ENCODE assay signal across 18 cellular contexts in genomic region chr15:40310993-40311392, GRCh38. TPM values are rescaled to one million over a fixed set of nuclear protein-coding genes. Genes with fewer than 3 reads are reported as not detected.
DNase-seq lines count a peak whose midpoint lies in the region; ATAC-seq, FAIRE-seq and TF ChIP-seq lines count a peak whose summit lies in the region.
"Had no signal": no experiment of that assay in that cellular context is flagged by ENCODE, and none has a peak within 500 bp of the region (broad histone marks: within the 10 kb centered on the region; RNA-seq: fewer than 3 reads in every experiment).

No MANE protein-coding gene starts in this region.

- CTCF ChIA-PET in CD4-positive, alpha-beta T cell (lab: Charles Lee): interaction anchor here (1.3 to 6.4 kb wide), 4 partner anchors 11 to 36 kb away, joined by 4 to 55 read pairs (median 30); partner anchors contain the start of gene INAFM2
- CTCF ChIA-PET in H1 (lab: Charles Lee; ENCODE audit: partially characterized antibody): interaction anchor here (0.6 to 23.9 kb wide), 19 partner anchors 7 to 258 kb away, joined by 3 to 584 read pairs (median 11); partner anchors contain the start of genes ANKRD63, CCDC9B, INAFM2 and KNSTRN

- H3K36me3 ChIP-seq in BLaER1 treated with 17β-estradiol and CSF1 and Interleukin-3, amounts not matched to agents 10 nM and 100 nM: no peaks in the 10 kb centered on the region
- H3K36me3 ChIP-seq in H1 (ENCODE audit: control insufficient read depth in 2 of 4, insufficient read depth in 4 of 4, low read length in 3 of 4) (no peaks in the 10 kb centered on the region), spleen (no peaks in the 10 kb centered on the region)
- H3K36me3 ChIP-seq: BLaER1 had no signal

- H3K4ac ChIP-seq in H1 (replicated peaks; ENCODE audit: insufficient read length, low read depth, low read length): no peak overlapping the region

- H2AK5ac ChIP-seq in H1 (ENCODE audit: low read depth, low read length): no peak overlapping the region

- H3K9me3 ChIP-seq in BLaER1 treated with 17β-estradiol and CSF1 and Interleukin-3, amounts not matched to agents 10 nM and 100 nM (replicated peaks in 1 of 11): no peaks in the 10 kb centered on the region
- no peaks in the 10 kb centered on the region for H3K9me3 ChIP-seq in CD4-positive, alpha-beta T cell (ENCODE audit: control insufficient read depth, low read length)
- no peaks in the 10 kb centered on the region for H3K9me3 ChIP-seq in H1 (ENCODE audit: insufficient read depth in 2 of 2, low read depth in 1 of 2, low read length in 1 of 2)
- H3K9me3 ChIP-seq in spleen: no peaks in the 10 kb centered on the region
- H3K9me3 ChIP-seq: A549, BLaER1 had no signal

- H3K79me2 ChIP-seq in H1 (ENCODE audit: control insufficient read depth in 1 of 2, insufficient read depth in 2 of 2, low read length in 2 of 2): no peaks in the 10 kb centered on the region

- H3K4me1 ChIP-seq in BLaER1 treated with 17β-estradiol and CSF1 and Interleukin-3, amounts not matched to agents 10 nM and 100 nM: peaks cover 41 to 67% (median 57%) of the 10 kb centered on the region in 10 experiments
- peaks cover 0 to 29% (median 21%) of the 10 kb centered on the region in 4 experiments; a peak in 6 of 7 replicates for H3K4me1 ChIP-seq in H1 (replicated peaks in 1 of 4; ENCODE audit: control insufficient read depth in 3 of 4, insufficient read depth in 4 of 4, low read length in 3 of 4)
- peaks cover 13 to 70% (median 48%) of the 10 kb centered on the region in 6 donors for H3K4me1 ChIP-seq in spleen

- TF ChIP-seq POLR2A in H1 (IDR thresholded peaks at IDR 0.05; ENCODE audit: control extremely low read depth in 1 of 2, low read depth in 2 of 2, low read length in 2 of 2): no peak
- TF ChIP-seq POLR2A in spleen (IDR thresholded peaks at IDR 0.05): no peak

- peaks cover 45% of the 10 kb centered on the region for H3K4me1 Mint-ChIP-seq in CD4-positive, alpha-beta T cell (ENCODE audit: low read depth)
- peaks cover 40% of the 10 kb centered on the region for H3K4me1 Mint-ChIP-seq in activated T-cell treated with anti-CD3 and anti-CD28 coated beads, Interleukin-2, amount 50 U/mL, for 24 hours (ENCODE audit: low read depth)

- H4K8ac ChIP-seq in H1 (ENCODE audit: extremely low read depth, insufficient read depth, low read length): peak overlapping the region; percentile 42; the same call in 1 of the 2 replicates

- no peak for TF ChIP-seq CTCF in CD4-positive, alpha-beta T cell (IDR thresholded peaks at IDR 0.05)
- TF ChIP-seq CTCF in H1 (IDR thresholded peaks at IDR 0.05; ENCODE audit: control extremely low read depth in 1 of 3, insufficient read depth in 1 of 3, low read depth in 1 of 3, low read length in 3 of 3) (no peak), spleen (IDR thresholded peaks at IDR 0.05 in 8 of 11, conservative IDR thresholded peaks at IDR 0.05 in 3 of 11) (no peak)

- peaks cover 0 to 8% (median 4%) of the 10 kb centered on the region in 11 experiments; a peak in 7 of 22 replicates for H4K20me1 ChIP-seq in BLaER1 treated with 17β-estradiol and CSF1 and Interleukin-3, amounts not matched to agents 10 nM and 100 nM
- peaks cover 1 to 4% of the 10 kb centered on the region in 2 experiments for H4K20me1 ChIP-seq in H1 (replicated peaks in 1 of 2; ENCODE audit: control insufficient read depth in 1 of 2, insufficient read depth in 2 of 2, low read length in 2 of 2)
- H4K20me1 ChIP-seq: BLaER1 had no signal

- no peak for TF ChIP-seq RAD21 in H1 (IDR thresholded peaks at IDR 0.05 in 1 of 2, conservative IDR thresholded peaks at IDR 0.05 in 1 of 2; ENCODE audit: low read depth in 2 of 2, low read length in 2 of 2)

- FAIRE-seq in H1 (lab: Jason Lieb, UNC): no peak
- FAIRE-seq: A549, GM12878, GM18507, H54, HepG2, HTR-8/SVneo had no signal

- H2BK15ac ChIP-seq in H1 (ENCODE audit: low read length): peak overlapping the region; percentile 84; the same call in 1 of the 2 replicates

- H3K56ac ChIP-seq in H1 (replicated peaks; ENCODE audit: insufficient read length, low read depth, low read length): no peak overlapping the region

- no peaks in the 10 kb centered on the region for H3K79me1 ChIP-seq in H1 (ENCODE audit: low read depth, low read length)

- peaks cover 0 to 11% (median 0%) of the 10 kb centered on the region in 11 experiments; a peak in 4 of 22 replicates for H3K27me3 ChIP-seq in BLaER1 treated with 17β-estradiol and CSF1 and Interleukin-3, amounts not matched to agents 10 nM and 100 nM
- no peaks in the 10 kb centered on the region for H3K27me3 ChIP-seq in CD4-positive, alpha-beta T cell (ENCODE audit: control insufficient read depth, insufficient read depth, low read length)
- H3K27me3 ChIP-seq in H1 (replicated peaks in 1 of 4; ENCODE audit: control insufficient read depth in 3 of 4, extremely low read depth in 1 of 4, insufficient read depth in 3 of 4, low read length in 3 of 4) (peaks cover 0 to 6% (median 0%) of the 10 kb centered on the region in 4 experiments; a peak in 3 of 7 replicates), spleen (replicated peaks in 1 of 7) (no peaks in the 10 kb centered on the region)
- H3K27me3 ChIP-seq: BLaER1 had no signal

- no peaks in the 10 kb centered on the region; the same call in 1 of the 2 replicates for H3K23me2 ChIP-seq in H1 (ENCODE audit: low read depth, low read length)

- H3K23ac ChIP-seq in H1 (ENCODE audit: insufficient read length): no peak overlapping the region

- WGBS in H1 (ENCODE audit: extremely low coverage in 1 of 2, insufficient coverage in 1 of 2, insufficient read length in 1 of 2, insufficient replicate concordance in 2 of 2, low coverage in 1 of 2, low lambda C conversion rate in 2 of 2, missing lambda C conversion rate in 1 of 2), 2 experiments: 68% methylated on average over 3 of the region's 3 CpGs; no CpG with 5 or more reads in 1 of the 2 experiments
- 67 to 84% (median 75%) methylated on average over 3 of the region's 3 CpGs for WGBS in spleen, 5 donors

- H3K18ac ChIP-seq in H1 (ENCODE audit: extremely low read depth, low read length): no peak overlapping the region

- ATAC-seq in CD4-positive, alpha-beta T cell (ENCODE audit: poor library complexity): no peak
- ATAC-seq in HG03432 (IDR thresholded peaks at IDR 0.05; ENCODE audit: unreplicated experiment) (no peak), HG03196 (IDR thresholded peaks at IDR 0.05; ENCODE audit: unreplicated experiment) (no peak)
- ATAC-seq: GM12878, HepG2 had no signal

- peak overlapping the region in 1 of 11 experiments; percentile 12; a peak in 1 of 22 replicates for H3K9ac ChIP-seq in BLaER1 treated with 17β-estradiol and CSF1 and Interleukin-3, amounts not matched to agents 10 nM and 100 nM
- H3K9ac ChIP-seq in H1 (replicated peaks in 1 of 4; ENCODE audit: extremely low read depth in 1 of 4, low read depth in 3 of 4, low read length in 3 of 4): no peak overlapping the region
- H3K9ac ChIP-seq: BLaER1 had no signal

- DNase-seq in CD4-positive, alpha-beta T cell: no peak
- DNase-seq in H1 (ENCODE audit: low read depth in 1 of 2, low spot score in 2 of 2) (no peak), spleen (peak; percentile 69)
- no peak for DNase-seq in activated T-cell treated with anti-CD3 and anti-CD28 coated beads, Interleukin-2, amount 50 U/mL, for 24 hours
- DNase-seq: CD4-positive, CD25-positive, alpha-beta regulatory T cell; DMS79 had no signal

- POLR2A ChIA-PET in CD4-positive, alpha-beta T cell (lab: Charles Lee): no interaction called here
- POLR2A ChIA-PET in H1 (lab: Charles Lee; ENCODE audit: partially characterized antibody): interaction anchor here (1.2 to 6.0 kb wide), 3 partner anchors 10 to 72 kb away, joined by 3 to 29 read pairs (median 4); partner anchors contain the start of gene PAK6

- H3K27me3 Mint-ChIP-seq in CD4-positive, alpha-beta T cell: no peaks in the 10 kb centered on the region
- H3K27me3 Mint-ChIP-seq in activated T-cell treated with anti-CD3 and anti-CD28 coated beads, Interleukin-2, amount 50 U/mL, for 24 hours: no peaks in the 10 kb centered on the region

- no peak overlapping the region for H4K91ac ChIP-seq in H1 (replicated peaks; ENCODE audit: insufficient read length, low read length)

- H3K14ac ChIP-seq in H1 (ENCODE audit: insufficient read length): no peak overlapping the region

- no peak overlapping the region for H2AFZ ChIP-seq in H1 (ENCODE audit: low read length)

- no peak overlapping the region for H2BK20ac ChIP-seq in H1 (ENCODE audit: low read length)

- H3K27ac ChIP-seq in BLaER1 treated with 17β-estradiol and CSF1 and Interleukin-3, amounts not matched to agents 10 nM and 100 nM: no peak overlapping the region
- no peak overlapping the region for H3K27ac ChIP-seq in CD4-positive, alpha-beta T cell (ENCODE audit: low read depth, low read length)
- H3K27ac ChIP-seq in H1 (ENCODE audit: low read depth, low read length) (no peak overlapping the region), spleen (no peak overlapping the region)
- H3K27ac ChIP-seq: A549, BLaER1 had no signal

- H2BK12ac ChIP-seq in H1 (ENCODE audit: low read depth, low read length): no peak overlapping the region

- H3K4me3 Mint-ChIP-seq in CD4-positive, alpha-beta T cell: peak overlapping the region; percentile 78
- no peak overlapping the region for H3K4me3 Mint-ChIP-seq in activated T-cell treated with anti-CD3 and anti-CD28 coated beads, Interleukin-2, amount 50 U/mL, for 24 hours

- no peak overlapping the region for H3K4me3 ChIP-seq in BLaER1 treated with 17β-estradiol and CSF1 and Interleukin-3, amounts not matched to agents 10 nM and 100 nM
- H3K4me3 ChIP-seq in H1 (ENCODE audit: extremely low read depth in 1 of 4, insufficient read depth in 2 of 4, low read depth in 3 of 4, low read length in 4 of 4) (no peak overlapping the region), spleen (no peak overlapping the region)
- H3K4me3 ChIP-seq: A549, BLaER1, GM12878 had no signal

- peak overlapping the region in 8 of 11 experiments; percentile 2 to 43 (median 14); a peak in 8 of 22 replicates for H3K4me2 ChIP-seq in BLaER1 treated with 17β-estradiol and CSF1 and Interleukin-3, amounts not matched to agents 10 nM and 100 nM
- H3K4me2 ChIP-seq in H1 (ENCODE audit: insufficient read depth in 1 of 2, low read depth in 2 of 2, low read length in 2 of 2): no peak overlapping the region
- H3K4me2 ChIP-seq: A549, BLaER1 had no signal

- intact Hi-C loops in CD4-positive, alpha-beta T cell (cut with DNase I, micrococcal nuclease): loop anchor here (1.0 kb wide), 1 partner anchor 32 kb away; no protein-coding TSS in a partner anchor
- intact Hi-C loops in spleen (cut with DNase I; ENCODE audit: low total_unique reads): no loop called here

- no peak for TF ChIP-seq EP300 in H1 (IDR thresholded peaks at IDR 0.05; ENCODE audit: borderline replicate concordance in 1 of 2, low read depth in 2 of 2, low read length in 2 of 2)

- H3K36me3 Mint-ChIP-seq in CD4-positive, alpha-beta T cell (ENCODE audit: low read depth): peaks cover 19% of the 10 kb centered on the region
- peaks cover 17% of the 10 kb centered on the region for H3K36me3 Mint-ChIP-seq in activated T-cell treated with anti-CD3 and anti-CD28 coated beads, Interleukin-2, amount 50 U/mL, for 24 hours (ENCODE audit: low read depth)
- H3K36me3 Mint-ChIP-seq: CD4-positive, CD25-positive, alpha-beta regulatory T cell had no signal

- H4K5ac ChIP-seq in H1 (ENCODE audit: insufficient read length, low read depth, low read length): no peak overlapping the region

- peak overlapping the region; percentile 13 for H3K27ac Mint-ChIP-seq in CD4-positive, alpha-beta T cell
- no peak overlapping the region for H3K27ac Mint-ChIP-seq in activated T-cell treated with anti-CD3 and anti-CD28 coated beads, Interleukin-2, amount 50 U/mL, for 24 hours

- no peaks in the 10 kb centered on the region for H3K9me3 Mint-ChIP-seq in CD4-positive, alpha-beta T cell
- no peaks in the 10 kb centered on the region for H3K9me3 Mint-ChIP-seq in activated T-cell treated with anti-CD3 and anti-CD28 coated beads, Interleukin-2, amount 50 U/mL, for 24 hours
- H3K9me3 Mint-ChIP-seq: CD4-positive, CD25-positive, alpha-beta regulatory T cell had no signal

- no peak overlapping the region; the same call in 1 of the 2 replicates for H2BK5ac ChIP-seq in H1 (ENCODE audit: low read depth, low read length)

- no peak overlapping the region for H2BK120ac ChIP-seq in H1 (replicated peaks; ENCODE audit: low read depth, low read length)

RNA-seq across cellular contexts. Expression of gene PLCB2, which starts 3.3 kb away (rescaled TPM):
- total RNA-seq in CD4-positive, alpha-beta T cell: 100 to 1,000 TPM; 206 to 222 TPM
- total RNA-seq in H1 (2021; fragmentation: NEBNext Ultra II Directional; extraction: Animal tissue kit (Norgen Biotek cat#: 25700)): 8.4 and 9.4 TPM in 2 replicates
- polyA plus RNA-seq in H1 (2011; rRNA removed): 7.2 and 11.3 TPM in 2 replicates
- polyA plus RNA-seq in H1 (2011; cell fraction: cytosol; rRNA removed): 10.7 TPM
- polyA plus RNA-seq in H1 (2011; cell fraction: nucleus; rRNA removed): 30.4 TPM
- 4.1 to 10.7 TPM (median 7.5 TPM) in 4 replicates for polyA plus RNA-seq in H1 (2012, experiment 1 of 2)
- 4.1 TPM for polyA plus RNA-seq in H1 (2012, experiment 2 of 2)
- polyA plus RNA-seq in H1 (2013, experiment 1 of 2): 7.0 TPM
- 7.6 TPM for polyA plus RNA-seq in H1 (2013, experiment 2 of 2)
- 6.1 and 6.2 TPM in 2 replicates for polyA minus RNA-seq in H1 (2011; rRNA and poly(A)+ RNA removed)
- polyA minus RNA-seq in H1 (2011; cell fraction: cytosol; rRNA and poly(A)+ RNA removed): 3.7 TPM
- 20.0 TPM for polyA minus RNA-seq in H1 (2011; cell fraction: nucleus; rRNA and poly(A)+ RNA removed)
- total RNA-seq in spleen: 100 to 1,000 TPM; 175 to 247 (median 189) TPM
- 100 to 1,000 TPM in 2 of 3 donors, 10 to 100 TPM in 1; 63.8 to 190 (median 168) TPM for polyA plus RNA-seq in spleen
- total RNA-seq: HepG2 had no signal

RNA-seq across cellular contexts. Expression of gene INAFM2, which starts 12.5 kb away (rescaled TPM):
- 1 to 10 TPM; 6.8 to 7.0 TPM for total RNA-seq in CD4-positive, alpha-beta T cell
- total RNA-seq in H1 (2021; fragmentation: NEBNext Ultra II Directional; extraction: Animal tissue kit (Norgen Biotek cat#: 25700)): 35.1 and 38.2 TPM in 2 replicates
- polyA plus RNA-seq in H1 (2011; rRNA removed): 9.6 and 15.3 TPM in 2 replicates
- 11.9 TPM for polyA plus RNA-seq in H1 (2011; cell fraction: cytosol; rRNA removed)
- 9.2 TPM for polyA plus RNA-seq in H1 (2011; cell fraction: nucleus; rRNA removed)
- 16.0 to 31.4 TPM (median 18.6 TPM) in 4 replicates for polyA plus RNA-seq in H1 (2012, experiment 1 of 2)
- polyA plus RNA-seq in H1 (2012, experiment 2 of 2): 19.4 TPM
- polyA plus RNA-seq in H1 (2013, experiment 1 of 2): 39.7 TPM
- 42.5 TPM for polyA plus RNA-seq in H1 (2013, experiment 2 of 2)
- polyA minus RNA-seq in H1 (2011; rRNA and poly(A)+ RNA removed): 8.6 and 10.5 TPM in 2 replicates
- 10.1 TPM for polyA minus RNA-seq in H1 (2011; cell fraction: cytosol; rRNA and poly(A)+ RNA removed)
- 14.0 TPM for polyA minus RNA-seq in H1 (2011; cell fraction: nucleus; rRNA and poly(A)+ RNA removed)
- total RNA-seq in spleen: 10 to 100 TPM; 16.8 to 29.6 (median 22.9) TPM
- 10 to 100 TPM in 1 of 3 donors, 1 to 10 TPM in 2; 7.4 to 10.9 (median 9.8) TPM for polyA plus RNA-seq in spleen

RNA-seq across cellular contexts. Expression of gene ANKRD63, which starts 28.1 kb away (rescaled TPM):
- not detected for total RNA-seq in CD4-positive, alpha-beta T cell
- total RNA-seq in H1 (2021; fragmentation: NEBNext Ultra II Directional; extraction: Animal tissue kit (Norgen Biotek cat#: 25700)): 0.26 TPM in 1 of 2 replicates, not detected in the other
- polyA plus RNA-seq in H1 (2011; rRNA removed): 0.16 and 0.18 TPM in 2 replicates
- polyA plus RNA-seq in H1 (2011; cell fraction: cytosol; rRNA removed): 0.22 TPM
- polyA plus RNA-seq in H1 (2011; cell fraction: nucleus; rRNA removed): 0.94 TPM
- polyA plus RNA-seq in H1 (2012, experiment 1 of 2): 0.16 to 0.21 TPM in 2 of 4 replicates, not detected in the others
- polyA plus RNA-seq in H1 (2012, experiment 2 of 2): not detected
- not detected for polyA plus RNA-seq in H1 (2013, experiment 1 of 2)
- 0.04 TPM for polyA plus RNA-seq in H1 (2013, experiment 2 of 2)
- polyA minus RNA-seq in H1 (2011; rRNA and poly(A)+ RNA removed): not detected in 2 replicates
- polyA minus RNA-seq in H1 (2011; cell fraction: cytosol; rRNA and poly(A)+ RNA removed): not detected
- polyA minus RNA-seq in H1 (2011; cell fraction: nucleus; rRNA and poly(A)+ RNA removed): 2.1 TPM
- total RNA-seq in spleen: not detected
- not detected for polyA plus RNA-seq in spleen
- total RNA-seq: GM12878, HepG2 had no signal
- polyA plus RNA-seq: AG04450; CD4-positive, CD25-positive, alpha-beta regulatory T cell; GM12878; HepG2 had no signal

RNA-seq across cellular contexts. Expression of gene CCDC9B, which starts 29.7 kb away (rescaled TPM):
- 1 to 10 TPM; 1.0 to 1.5 TPM for total RNA-seq in CD4-positive, alpha-beta T cell
- total RNA-seq in H1 (2021; fragmentation: NEBNext Ultra II Directional; extraction: Animal tissue kit (Norgen Biotek cat#: 25700)): 0.33 and 0.78 TPM in 2 replicates
- polyA plus RNA-seq in H1 (2011; rRNA removed): 0.45 and 0.63 TPM in 2 replicates
- polyA plus RNA-seq in H1 (2011; cell fraction: cytosol; rRNA removed): 0.10 TPM
- polyA plus RNA-seq in H1 (2011; cell fraction: nucleus; rRNA removed): 0.73 TPM
- 0.62 to 1.1 TPM (median 0.85 TPM) in 4 replicates for polyA plus RNA-seq in H1 (2012, experiment 1 of 2)
- 0.25 TPM for polyA plus RNA-seq in H1 (2012, experiment 2 of 2)
- polyA plus RNA-seq in H1 (2013, experiment 1 of 2): 0.71 TPM
- polyA plus RNA-seq in H1 (2013, experiment 2 of 2): 0.50 TPM
- 0.22 and 0.50 TPM in 2 replicates for polyA minus RNA-seq in H1 (2011; rRNA and poly(A)+ RNA removed)
- 0.66 TPM for polyA minus RNA-seq in H1 (2011; cell fraction: cytosol; rRNA and poly(A)+ RNA removed)
- 1.8 TPM for polyA minus RNA-seq in H1 (2011; cell fraction: nucleus; rRNA and poly(A)+ RNA removed)
- 10 to 100 TPM in 3 of 7 donors, 1 to 10 TPM in 4; 3.5 to 19.4 (median 9.4) TPM for total RNA-seq in spleen
- 1 to 10 TPM; 2.2 to 8.0 (median 3.1) TPM for polyA plus RNA-seq in spleen

RNA-seq across cellular contexts. Expression of gene PHGR1, which starts 39.8 kb away (rescaled TPM):
- total RNA-seq in CD4-positive, alpha-beta T cell: not detected
- total RNA-seq in H1 (2021; fragmentation: NEBNext Ultra II Directional; extraction: Animal tissue kit (Norgen Biotek cat#: 25700)): not detected in 2 replicates
- polyA plus RNA-seq in H1 (2011; rRNA removed) (not detected in 2 replicates), spleen (1 to 10 TPM in 1 of 3 donors, under 1 TPM in 1, not detected in 1; 0.67 to 4.9 TPM)
- polyA plus RNA-seq in H1 (2011; cell fraction: cytosol; rRNA removed): not detected
- polyA plus RNA-seq in H1 (2011; cell fraction: nucleus; rRNA removed): not detected
- polyA plus RNA-seq in H1 (2012, experiment 1 of 2): not detected in 4 replicates
- polyA plus RNA-seq in H1 (2012, experiment 2 of 2): not detected
- not detected for polyA plus RNA-seq in H1 (2013, experiment 1 of 2)
- not detected for polyA plus RNA-seq in H1 (2013, experiment 2 of 2)
- polyA minus RNA-seq in H1 (2011; rRNA and poly(A)+ RNA removed): not detected in 2 replicates
- not detected for polyA minus RNA-seq in H1 (2011; cell fraction: cytosol; rRNA and poly(A)+ RNA removed)
- not detected for polyA minus RNA-seq in H1 (2011; cell fraction: nucleus; rRNA and poly(A)+ RNA removed)
- not detected for total RNA-seq in spleen
- total RNA-seq: CD4-positive, CD25-positive, alpha-beta regulatory T cell; G401; GM12878; HepG2 had no signal
- polyA plus RNA-seq: A549; AG04450; CD4-positive, CD25-positive, alpha-beta regulatory T cell; GM12878; HepG2 had no signal

Comparison
In these comparisons a context has a peak if more than half of its experiments do, and no peak if none do; other contexts are left out.
1. H3K4me2 ChIP-seq: peak in BLaER1 treated with 17β-estradiol and CSF1 and Interleukin-3, amounts not matched to agents 10 nM and 100 nM (8 of 11); none in H1 (0 of 2).
2. RNA of gene PLCB2, which starts 3.3 kb away (total RNA-seq): 206 to 222 TPM in CD4-positive, alpha-beta T cell and 175 to 247 TPM in spleen; 8.4 to 9.4 TPM in H1; every median in the first group is over 10 times any median in the second.